Comparison of ENCODE assay signal across 1 cellular context in genomic region chr17:48910370-48910769, GRCh38.
TF ChIP-seq lines count a peak whose summit lies in the region.

No MANE protein-coding gene starts in this region.

TF ChIP-seq in HepG2, 621 proteins besides CTCF, POLR2A, EP300 and RAD21:
- 0 out of 2 replicates have a peak, but pooled peaks have one; percentile 24 for TF ChIP-seq ZKSCAN8 (CRISPR knock-in tag; IDR thresholded peaks at IDR 0.05; ENCODE audit: borderline replicate concordance)
- TF ChIP-seq NCOA2 (CRISPR knock-in tag; IDR thresholded peaks at IDR 0.05), result peak; percentile 11; the same call in 1 of the 2 replicates
- TF ChIP-seq HMG20B (CRISPR knock-in tag; conservative IDR thresholded peaks at IDR 0.05), result peak; percentile 80; the same call in 1 of the 2 replicates
- peak; percentile 36 for TF ChIP-seq PCBP2 (optimal IDR thresholded peaks at IDR 0.05; ENCODE audit: low read depth, low read length, poor library complexity, severe bottlenecking)
- 0 out of 2 replicates have a peak, but pooled peaks have one; percentile 39 for TF ChIP-seq SAP130 (CRISPR knock-in tag; IDR thresholded peaks at IDR 0.05; ENCODE audit: low read depth)
- TF ChIP-seq HNRNPK (IDR thresholded peaks at IDR 0.05; ENCODE audit: low read depth, low read length, poor library complexity, severe bottlenecking), result peak; percentile 59
- TF ChIP-seq, protein P1, sequence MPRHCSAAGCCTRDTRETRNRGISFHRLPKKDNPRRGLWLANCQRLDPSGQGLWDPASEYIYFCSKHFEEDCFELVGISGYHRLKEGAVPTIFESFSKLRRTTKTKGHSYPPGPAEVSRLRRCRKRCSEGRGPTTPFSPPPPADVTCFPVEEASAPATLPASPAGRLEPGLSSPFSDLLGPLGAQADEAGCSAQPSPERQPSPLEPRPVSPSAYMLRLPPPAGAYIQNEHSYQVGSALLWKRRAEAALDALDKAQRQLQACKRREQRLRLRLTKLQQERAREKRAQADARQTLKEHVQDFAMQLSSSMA (CRISPR knock-in tag; IDR thresholded peaks at IDR 0.05), result 0 out of 2 replicates have a peak, but pooled peaks have one; percentile 29
- TF ChIP-seq ZMAT5 (CRISPR knock-in tag; IDR thresholded peaks at IDR 0.05; ENCODE audit: borderline replicate concordance, low read depth), result no peak
- no peak for TF ChIP-seq PAXIP1 (CRISPR knock-in tag; conservative IDR thresholded peaks at IDR 0.05)
- peak; percentile 14; the same call in 1 of the 2 replicates for TF ChIP-seq POLR2G (IDR thresholded peaks at IDR 0.05; ENCODE audit: low read depth, low read length)
- TF ChIP-seq, protein P2, sequence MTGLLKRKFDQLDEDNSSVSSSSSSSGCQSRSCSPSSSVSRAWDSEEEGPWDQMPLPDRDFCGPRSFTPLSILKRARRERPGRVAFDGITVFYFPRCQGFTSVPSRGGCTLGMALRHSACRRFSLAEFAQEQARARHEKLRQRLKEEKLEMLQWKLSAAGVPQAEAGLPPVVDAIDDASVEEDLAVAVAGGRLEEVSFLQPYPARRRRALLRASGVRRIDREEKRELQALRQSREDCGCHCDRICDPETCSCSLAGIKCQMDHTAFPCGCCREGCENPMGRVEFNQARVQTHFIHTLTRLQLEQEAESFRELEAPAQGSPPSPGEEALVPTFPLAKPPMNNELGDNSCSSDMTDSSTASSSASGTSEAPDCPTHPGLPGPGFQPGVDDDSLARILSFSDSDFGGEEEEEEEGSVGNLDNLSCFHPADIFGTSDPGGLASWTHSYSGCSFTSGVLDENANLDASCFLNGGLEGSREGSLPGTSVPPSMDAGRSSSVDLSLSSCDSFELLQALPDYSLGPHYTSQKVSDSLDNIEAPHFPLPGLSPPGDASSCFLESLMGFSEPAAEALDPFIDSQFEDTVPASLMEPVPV (CRISPR knock-in tag; IDR thresholded peaks at IDR 0.05), result no peak
- TF ChIP-seq, protein P3, sequence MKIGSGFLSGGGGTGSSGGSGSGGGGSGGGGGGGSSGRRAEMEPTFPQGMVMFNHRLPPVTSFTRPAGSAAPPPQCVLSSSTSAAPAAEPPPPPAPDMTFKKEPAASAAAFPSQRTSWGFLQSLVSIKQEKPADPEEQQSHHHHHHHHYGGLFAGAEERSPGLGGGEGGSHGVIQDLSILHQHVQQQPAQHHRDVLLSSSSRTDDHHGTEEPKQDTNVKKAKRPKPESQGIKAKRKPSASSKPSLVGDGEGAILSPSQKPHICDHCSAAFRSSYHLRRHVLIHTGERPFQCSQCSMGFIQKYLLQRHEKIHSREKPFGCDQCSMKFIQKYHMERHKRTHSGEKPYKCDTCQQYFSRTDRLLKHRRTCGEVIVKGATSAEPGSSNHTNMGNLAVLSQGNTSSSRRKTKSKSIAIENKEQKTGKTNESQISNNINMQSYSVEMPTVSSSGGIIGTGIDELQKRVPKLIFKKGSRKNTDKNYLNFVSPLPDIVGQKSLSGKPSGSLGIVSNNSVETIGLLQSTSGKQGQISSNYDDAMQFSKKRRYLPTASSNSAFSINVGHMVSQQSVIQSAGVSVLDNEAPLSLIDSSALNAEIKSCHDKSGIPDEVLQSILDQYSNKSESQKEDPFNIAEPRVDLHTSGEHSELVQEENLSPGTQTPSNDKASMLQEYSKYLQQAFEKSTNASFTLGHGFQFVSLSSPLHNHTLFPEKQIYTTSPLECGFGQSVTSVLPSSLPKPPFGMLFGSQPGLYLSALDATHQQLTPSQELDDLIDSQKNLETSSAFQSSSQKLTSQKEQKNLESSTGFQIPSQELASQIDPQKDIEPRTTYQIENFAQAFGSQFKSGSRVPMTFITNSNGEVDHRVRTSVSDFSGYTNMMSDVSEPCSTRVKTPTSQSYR (CRISPR knock-in tag; IDR thresholded peaks at IDR 0.05; ENCODE audit: borderline replicate concordance), result peak; percentile 38; the same call in 1 of the 2 replicates
- peak; percentile 73; the same call in 1 of the 2 replicates for TF ChIP-seq SIX4 (CRISPR knock-in tag; IDR thresholded peaks at IDR 0.05)
- no peak for TF ChIP-seq ZSCAN5A (CRISPR knock-in tag; IDR thresholded peaks at IDR 0.05; ENCODE audit: borderline replicate concordance)
- TF ChIP-seq GFI1 (CRISPR knock-in tag; IDR thresholded peaks at IDR 0.05; ENCODE audit: borderline replicate concordance), result peak; percentile 97
- TF ChIP-seq, protein P4, sequence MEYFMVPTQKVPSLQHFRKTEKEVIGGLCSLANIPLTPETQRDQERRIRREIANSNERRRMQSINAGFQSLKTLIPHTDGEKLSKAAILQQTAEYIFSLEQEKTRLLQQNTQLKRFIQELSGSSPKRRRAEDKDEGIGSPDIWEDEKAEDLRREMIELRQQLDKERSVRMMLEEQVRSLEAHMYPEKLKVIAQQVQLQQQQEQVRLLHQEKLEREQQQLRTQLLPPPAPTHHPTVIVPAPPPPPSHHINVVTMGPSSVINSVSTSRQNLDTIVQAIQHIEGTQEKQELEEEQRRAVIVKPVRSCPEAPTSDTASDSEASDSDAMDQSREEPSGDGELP (IDR thresholded peaks at IDR 0.05; ENCODE audit: borderline replicate concordance, low read depth), result peak; percentile 30; the same call in 1 of the 2 replicates
- TF ChIP-seq SOX13 (IDR thresholded peaks at IDR 0.05), result no peak
- peak in 1 of 2 experiments; percentile 55; a peak in 2 of 4 replicates for TF ChIP-seq SOX13 (CRISPR knock-in tag; conservative IDR thresholded peaks at IDR 0.05 in 1 of 2, IDR thresholded peaks at IDR 0.05 in 1 of 2)
- peak; percentile 11 for TF ChIP-seq TEAD3 (CRISPR knock-in tag; optimal IDR thresholded peaks at IDR 0.05; ENCODE audit: borderline replicate concordance)
- TF ChIP-seq SMARCC2 (IDR thresholded peaks at IDR 0.05), result no peak
- no peak for TF ChIP-seq KAT8 (CRISPR knock-in tag; IDR thresholded peaks at IDR 0.05)
